Comparison of ENCODE assay signal across 1 cellular context in the genomic region with DNA sequence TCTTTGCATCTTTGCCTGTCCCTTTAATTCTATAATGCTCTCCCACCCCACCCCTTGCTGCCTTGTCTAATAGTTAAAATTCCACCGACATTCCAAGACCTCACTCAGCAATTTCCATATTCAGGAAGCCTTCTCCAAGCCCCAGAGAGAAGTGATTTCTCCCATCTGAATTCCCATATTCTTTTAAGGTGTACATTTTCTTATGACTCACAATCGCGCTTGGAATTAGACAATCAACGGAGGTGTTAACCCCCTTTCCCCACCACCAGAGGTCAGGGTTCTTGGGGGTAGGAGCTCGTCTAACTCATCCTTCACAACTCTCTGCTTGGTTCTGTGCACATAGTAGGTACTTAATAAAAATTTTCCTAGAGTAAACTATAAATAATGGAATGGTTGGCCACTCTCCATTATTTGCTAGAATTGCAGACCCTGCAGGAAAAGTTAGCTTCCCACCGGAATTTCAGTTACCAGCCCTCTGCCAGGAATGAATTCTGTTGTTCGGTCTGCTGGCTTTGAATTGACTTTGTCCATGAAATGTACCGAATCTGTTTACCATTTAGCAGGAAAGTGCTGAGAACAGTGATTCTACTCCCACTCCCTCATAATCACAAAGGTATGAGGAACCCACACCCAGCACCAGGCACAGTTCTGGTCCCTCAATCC.
TF ChIP-seq lines count a peak whose summit lies in the region.

No MANE protein-coding gene starts in this region.

TF ChIP-seq in HCT116, 20 proteins besides CTCF, POLR2A, EP300 and RAD21 (continued from another document):
- no peak for TF ChIP-seq REST (IDR thresholded peaks at IDR 0.05; ENCODE audit: low read depth)
